8 cellular contexts compared by ENCODE assay signal in the genomic region with DNA sequence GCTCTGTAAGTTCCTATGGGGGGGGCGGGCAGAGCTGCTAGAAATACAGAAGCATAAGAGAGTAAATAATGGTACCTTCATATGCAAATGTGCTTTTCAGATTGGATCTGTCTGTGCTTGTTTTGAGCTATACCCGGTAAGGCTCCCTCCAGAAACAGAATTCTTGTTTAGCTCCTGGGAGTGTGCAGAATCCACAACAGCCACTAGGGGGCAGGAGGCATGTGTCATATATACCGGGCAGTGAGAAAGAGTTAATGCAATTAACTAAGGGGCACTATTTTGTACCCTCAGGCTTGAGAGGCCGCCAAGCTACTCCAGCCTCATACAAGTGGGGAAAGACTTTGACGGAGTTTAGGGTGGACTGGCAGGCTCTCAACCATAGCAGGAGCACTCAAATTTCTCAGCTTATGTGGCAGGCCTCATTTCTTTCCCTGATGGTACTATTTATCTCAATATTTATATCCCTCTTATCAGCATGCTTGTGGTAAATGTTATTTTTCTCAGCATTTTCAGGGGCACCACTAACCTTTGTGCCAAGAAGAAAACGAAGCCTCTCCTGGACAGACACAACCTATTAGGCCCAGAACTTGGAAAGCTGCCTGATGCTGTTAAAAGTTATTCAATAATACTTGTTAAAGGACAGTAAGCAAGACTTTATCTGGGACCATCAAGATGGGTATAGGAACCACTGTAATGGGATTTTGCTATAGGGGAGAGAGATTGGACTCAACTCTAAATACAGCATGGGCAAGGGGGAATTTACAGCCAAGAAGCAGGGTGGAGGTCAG. TPM values are rescaled to one million over a fixed set of nuclear protein-coding genes. Genes with fewer than 3 reads are reported as not detected.
DNase-seq lines count a peak whose midpoint lies in the region; ATAC-seq, FAIRE-seq and TF ChIP-seq lines count a peak whose summit lies in the region.

No MANE protein-coding gene starts in this region.

- H3K56ac ChIP-seq in IMR-90 (ENCODE audit: extremely low read depth, insufficient read depth, low read length), result no peak overlapping the region

- H3K4ac ChIP-seq in IMR-90 (ENCODE audit: low read depth, low read length), result no peak overlapping the region

- H3K36me3 ChIP-seq in IMR-90 (ENCODE audit: control insufficient read depth, insufficient read depth, low read length) (no peaks in the 10 kb centered on the region), neutrophil (no peaks in the 10 kb centered on the region), testis (ENCODE audit: low read depth, missing control alignments) (no peaks in the 10 kb centered on the region)

- H4K91ac ChIP-seq in IMR-90 (ENCODE audit: insufficient read depth, low read depth, low read length), result no peak overlapping the region

- ATAC-seq in GM18868 (IDR thresholded peaks at IDR 0.05; ENCODE audit: unreplicated experiment) (peak; percentile 82), IMR-90 (ENCODE audit: low read depth) (peak; percentile 99)

- H2BK15ac ChIP-seq in IMR-90 (ENCODE audit: low read depth, low read length), result no peak overlapping the region; the same call in 2 of the 3 replicates

- H3K27ac ChIP-seq in IMR-90 (ENCODE audit: insufficient read depth, low read length), result no peak overlapping the region
- no peak overlapping the region for H3K27ac ChIP-seq in neutrophil
- no peak overlapping the region for H3K27ac ChIP-seq in testis

- H3K79me1 ChIP-seq in IMR-90 (ENCODE audit: low read depth in 1 of 2, low read length in 2 of 2), result no peaks in the 10 kb centered on the region

- TF ChIP-seq POLR2A in IMR-90 (IDR thresholded peaks at IDR 0.05; ENCODE audit: low read depth, low read length), result no peak
- no peak for TF ChIP-seq POLR2A in testis (IDR thresholded peaks at IDR 0.05)

- DNase-seq in AG09309 (ENCODE audit: low read depth) (no peak), IMR-90 (peak; percentile 69), RCC 7860 (ENCODE audit: low spot score) (peak; percentile 29), fibroblast of pulmonary artery (ENCODE audit: low read depth) (peak; percentile 81), testis (peak; percentile 89)
- DNase-seq in activated T-cell treated with anti-CD3 and anti-CD28 coated beads, Interleukin-2, amount 50 U/mL, for 48 hours, result peak; percentile 84 to 85

- H3K4me1 ChIP-seq in IMR-90 (ENCODE audit: control insufficient read depth, insufficient read depth, low read length) (no peaks in the 10 kb centered on the region), neutrophil (ENCODE audit: control insufficient read depth in 1 of 2, insufficient read depth in 1 of 2, low read depth in 1 of 2, low read length in 1 of 2) (no peaks in the 10 kb centered on the region), testis (peaks cover 3% of the 10 kb centered on the region)

- dilution Hi-C loops in IMR-90 (cut with HindIII; ENCODE audit: low sequenced_read_pairs, unreplicated experiment), result no loop called here

- CTCF ChIA-PET in IMR-90 (lab: Yijun Ruan, JAX), result interaction anchor here (0.5 to 1.9 kb wide), 24 partner anchors 8 to 955 kb away, joined by 3 to 19 read pairs (median 4); a partner anchor contains a TSS

- no CpG with 5 or more reads among the region's 6 CpGs for WGBS in IMR-90 (ENCODE audit: extremely low coverage in 2 of 2, insufficient read length in 1 of 2), 2 experiments
- WGBS in testis, 2 donors, result 23 to 32% methylated on average over 6 of the region's 6 CpGs

- H2BK5ac ChIP-seq in IMR-90 (ENCODE audit: low read depth, low read length, poor library complexity, severe bottlenecking), result no peak overlapping the region

- no peak for FAIRE-seq in RCC 7860 (lab: Jason Lieb, UNC)

- no peaks in the 10 kb centered on the region for H3K9me1 ChIP-seq in IMR-90 (ENCODE audit: insufficient read depth, low read length)

- in situ Hi-C loops in IMR-90 (cut with MboI; ENCODE audit: low sequenced_read_pairs), result loop anchor here (10.0 kb wide), 1 partner anchor 161 kb away; no protein-coding TSS in a partner anchor

- peak overlapping the region; percentile 66 for H2AFZ ChIP-seq in IMR-90 (replicated peaks; ENCODE audit: low read length, poor library complexity)

- peak; percentile 77 for TF ChIP-seq RAD21 in IMR-90 (IDR thresholded peaks at IDR 0.05; ENCODE audit: low read length)

- H2AK9ac ChIP-seq in IMR-90 (replicated peaks; ENCODE audit: low read depth, low read length, poor library complexity), result peak overlapping the region; percentile 33

- no peak overlapping the region for H4K5ac ChIP-seq in IMR-90 (ENCODE audit: low read depth, low read length)

- no peaks in the 10 kb centered on the region for H4K20me1 ChIP-seq in IMR-90 (ENCODE audit: insufficient read depth, low read length)

- H2BK120ac ChIP-seq in IMR-90 (ENCODE audit: low read depth, low read length), result no peak overlapping the region

- H3K4me3 ChIP-seq in AG09309 (ENCODE audit: control insufficient read depth, low read depth, low read length), result no peak overlapping the region
- no peak overlapping the region for H3K4me3 ChIP-seq in IMR-90 (ENCODE audit: insufficient read depth, low read depth, low read length)
- H3K4me3 ChIP-seq in fibroblast of pulmonary artery (replicated peaks; ENCODE audit: low read depth, low read length), result no peak overlapping the region
- no peak overlapping the region for H3K4me3 ChIP-seq in neutrophil (ENCODE audit: low read depth in 1 of 2, low read length in 1 of 2)
- no peak overlapping the region for H3K4me3 ChIP-seq in testis

- H3K4me2 ChIP-seq in IMR-90 (ENCODE audit: low read depth, low read length), result no peak overlapping the region

- no peak overlapping the region for H2AK5ac ChIP-seq in IMR-90 (ENCODE audit: low read depth, low read length)

- POLR2A ChIA-PET in IMR-90 (lab: Charles Lee; ENCODE audit: unreplicated experiment), result interaction anchor here (0.5 to 0.7 kb wide), 2 partner anchors 74 to 802 kb away, joined by 3 to 6 read pairs; no protein-coding TSS in a partner anchor

- H2BK20ac ChIP-seq in IMR-90 (ENCODE audit: low read depth, low read length), result no peak overlapping the region

- BruUV-seq in IMR-90 (replicated peaks; lab: Mats Ljungman, UMichigan), result no TSS peak

- H3K23ac ChIP-seq in IMR-90 (ENCODE audit: low read depth, low read length), result no peak overlapping the region; the same call in 1 of the 2 replicates

- H3K9ac ChIP-seq in IMR-90 (ENCODE audit: low read depth, low read length), result no peak overlapping the region

- TF ChIP-seq CTCF in AG09309 (IDR thresholded peaks at IDR 0.05; ENCODE audit: control insufficient read depth, insufficient read depth, low read depth, low read length, missing control alignments) (peak; percentile 92), IMR-90 (conservative IDR thresholded peaks at IDR 0.05; ENCODE audit: low read depth, low read length) (peak; percentile 90), fibroblast of pulmonary artery (IDR thresholded peaks at IDR 0.05; ENCODE audit: low read length, missing control alignments) (peak; percentile 97), neutrophil (IDR thresholded peaks at IDR 0.05) (peak; percentile 88), testis (IDR thresholded peaks at IDR 0.05) (peak; percentile 64 to 96 (median 91))

- H3K18ac ChIP-seq in IMR-90 (ENCODE audit: low read depth, low read length), result no peak overlapping the region

- H3K9me3 ChIP-seq in IMR-90 (ENCODE audit: control insufficient read depth, insufficient read depth, low read length) (no peaks in the 10 kb centered on the region), neutrophil (no peaks in the 10 kb centered on the region), testis (no peaks in the 10 kb centered on the region)

- no peak overlapping the region for H3K14ac ChIP-seq in IMR-90 (replicated peaks; ENCODE audit: low read depth, low read length)

- peak overlapping the region in 1 of 2 experiments; percentile 34; a peak in 1 of 4 replicates for H4K8ac ChIP-seq in IMR-90 (ENCODE audit: low read depth in 2 of 2, low read length in 2 of 2)

- H3K27me3 ChIP-seq in IMR-90 (ENCODE audit: control insufficient read depth, insufficient read depth, low read length) (no peaks in the 10 kb centered on the region), neutrophil (no peaks in the 10 kb centered on the region), testis (no peaks in the 10 kb centered on the region)

- intact Hi-C loops in IMR-90 (cut with micrococcal nuclease), result loop anchor here (1.0 kb wide), 1 partner anchor 157 kb away; no protein-coding TSS in a partner anchor
- intact Hi-C loops in testis (cut with DNase I; ENCODE audit: low total_unique reads), result no loop called here

TF ChIP-seq in IMR-90, 13 proteins besides CTCF, POLR2A, EP300 and RAD21:
- TF ChIP-seq CEBPB (IDR thresholded peaks at IDR 0.05; ENCODE audit: low read depth, low read length) (no peak), RCOR1 (IDR thresholded peaks at IDR 0.05; ENCODE audit: insufficient replicate concordance, low read length) (no peak), CHD1 (IDR thresholded peaks at IDR 0.05; ENCODE audit: low read depth, low read length) (no peak), SMC3 (IDR thresholded peaks at IDR 0.05; ENCODE audit: low read depth, low read length) (peak; percentile 70), MAZ (IDR thresholded peaks at IDR 0.05; ENCODE audit: borderline replicate concordance, low read depth, low read length) (no peak), BHLHE40 (IDR thresholded peaks at IDR 0.05; ENCODE audit: low read depth, low read length) (no peak), NFE2L2 (IDR thresholded peaks at IDR 0.05; ENCODE audit: low read depth, low read length) (no peak)

RNA-seq across cellular contexts. Expression of a gene that starts 10.7 kb away (rescaled TPM):
- total RNA-seq in IMR-90 (2012; rRNA removed) (35.3 and 38.6 TPM in 2 replicates), testis (100 to 1,000 TPM in 1 of 2 donors, 10 to 100 TPM in 1; 73.5 to 119 TPM)
- polyA plus RNA-seq in IMR-90 (2012; rRNA removed) (49.8 and 52.2 TPM in 2 replicates), testis (ENCODE audit: insufficient read depth, low read depth, low replicate concordance) (82.3 TPM)
- 35.9 and 108 TPM in 2 replicates for polyA plus RNA-seq in IMR-90 (2012; cell fraction: cytosol; rRNA removed)
- polyA plus RNA-seq in IMR-90 (2012; cell fraction: nucleus; rRNA removed; ENCODE audit: low replicate concordance), result 35.8 and 72.9 TPM in 2 replicates

RNA-seq across cellular contexts. Expression of a gene that starts 16.9 kb away (rescaled TPM):
- total RNA-seq in IMR-90 (2012; rRNA removed) (3,383 and 4,283 TPM in 2 replicates), testis (1,000 to 10,000 TPM; 1,859 to 1,996 TPM)
- polyA plus RNA-seq in IMR-90 (2012; rRNA removed) (2,561 and 3,167 TPM in 2 replicates), testis (ENCODE audit: insufficient read depth, low read depth, low replicate concordance) (3,514 TPM)
- polyA plus RNA-seq in IMR-90 (2012; cell fraction: cytosol; rRNA removed), result 2,294 and 4,532 TPM in 2 replicates
- polyA plus RNA-seq in IMR-90 (2012; cell fraction: nucleus; rRNA removed; ENCODE audit: low replicate concordance), result 753 and 838 TPM in 2 replicates

RNA-seq across cellular contexts. Expression of a gene that starts 51.4 kb away (rescaled TPM):
- total RNA-seq in IMR-90 (2012; rRNA removed) (27.2 and 30.8 TPM in 2 replicates), testis (1 to 10 TPM; 7.1 to 7.7 TPM)
- polyA plus RNA-seq in IMR-90 (2012; rRNA removed) (32.8 and 36.4 TPM in 2 replicates), testis (ENCODE audit: insufficient read depth, low read depth, low replicate concordance) (7.6 TPM)
- 28.0 and 41.7 TPM in 2 replicates for polyA plus RNA-seq in IMR-90 (2012; cell fraction: cytosol; rRNA removed)
- polyA plus RNA-seq in IMR-90 (2012; cell fraction: nucleus; rRNA removed; ENCODE audit: low replicate concordance), result 30.3 and 55.3 TPM in 2 replicates
